In the genomic region with DNA sequence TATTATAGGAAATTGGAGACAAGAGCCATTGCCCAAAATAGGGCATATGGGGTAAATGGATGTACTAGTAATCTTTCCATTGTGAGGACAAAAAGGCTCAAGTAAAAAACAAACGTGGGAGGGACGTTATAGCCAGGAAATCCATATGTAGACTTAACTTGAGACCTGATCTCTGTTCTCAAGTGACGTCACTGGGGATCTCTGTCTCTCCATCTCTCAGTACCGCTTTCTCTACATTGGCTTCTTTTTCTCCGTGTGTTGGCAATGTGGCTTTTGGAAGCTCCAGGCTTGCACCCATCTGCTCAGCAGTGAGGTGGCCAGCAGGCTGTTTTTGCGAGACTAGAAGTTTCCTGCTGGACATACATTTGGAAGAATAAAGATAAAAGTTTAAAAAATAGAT, we compare ENCODE assay signal across 27 cellular contexts.
"Had no signal": no experiment of that assay in that cellular context is flagged by ENCODE, and none has a peak within 500 bp of the region (broad histone marks: within the 10 kb centered on the region; RNA-seq: fewer than 3 reads in every experiment).

No MANE protein-coding gene starts in this region.

- H3K4me1 ChIP-seq: ascending aorta, Peyer's patch, SJSA1 had no signal

- H3K36me3 ChIP-seq: ascending aorta, cardiac muscle cell, MG63, Peyer's patch, SJSA1 had no signal

- ATAC-seq: activated CD4-positive, alpha-beta T cell treated with anti-CD3 and anti-CD28 coated beads for 36 hours; activated CD4-positive, CD25-positive, alpha-beta regulatory T cell treated with anti-CD3 and anti-CD28 coated beads, Interleukin-2, amount 50 U/mL, for 24 hours; activated CD8-positive, alpha-beta T cell treated with anti-CD3 and anti-CD28 coated beads, Interleukin-2, amount 10 ng/mL, durations not matched to agents 7 days and 5 days; PC-3; WTC11 had no signal

- H3K27ac ChIP-seq: ascending aorta, cardiac muscle cell, coronary artery, Peyer's patch, SJSA1 had no signal

- H3K4me3 ChIP-seq: ascending aorta, cardiac muscle cell, coronary artery, MG63, Peyer's patch, SJSA1 had no signal

- DNase-seq: activated CD4-positive, alpha-beta T cell treated with anti-CD3 and anti-CD28 coated beads for 36 hours; activated CD4-positive, alpha-beta T cell treated with anti-CD3 and anti-CD28 coated beads, Interleukin-2, amount 10 ng/mL, durations not matched to agents 7 days and 5 days; activated CD4-positive, alpha-beta T cell treated with anti-CD3 and anti-CD28 coated beads, Interleukin-2, amount 50 U/mL, for 48 hours; activated CD8-positive, alpha-beta T cell treated with anti-CD3 and anti-CD28 coated beads, Interleukin-2, amount 10 ng/mL, durations not matched to agents 7 days and 5 days; activated gamma-delta T cell; activated naive CD4-positive, alpha-beta T cell treated with Interleukin-2 at 50 U/mL for 16 hours; activated naive CD8-positive, alpha-beta T cell treated with anti-CD3 and anti-CD28 coated beads, Interleukin-2, amount 10 ng/mL, durations not matched to agents 7 days and 5 days; activated T-cell treated with anti-CD3 and anti-CD28 coated beads, Interleukin-2, amount 50 U/mL, for 24 hours; amygdala; Kasumi-1; MG63; NCI-H1417 treated with DMSO at 0.1 percent for 48 hours; NCI-H187 treated with DMSO at 0.1 percent for 48 hours; NCI-H345; NCI-H526 treated with DMSO at 0.1 percent for 48 hours; NK-92 treated with Interleukin-12 subunit alpha and Interleukin-12 subunit beta, amount 100 ng/mL, for 24 hours; PC-3; Peyer's patch; RPMI8226; SHP77 treated with DMSO at 0.1 percent for 48 hours; SK-N-SH had no signal

- H3K27me3 ChIP-seq: ascending aorta, cardiac muscle cell, MG63, Peyer's patch, SJSA1 had no signal

- H3K9ac ChIP-seq: SK-N-SH had no signal

- H3K9me3 ChIP-seq: ascending aorta, MG63, Peyer's patch, SJSA1, SK-N-SH had no signal
